ENCODE assay signal across 8 cellular contexts in the genomic region with DNA sequence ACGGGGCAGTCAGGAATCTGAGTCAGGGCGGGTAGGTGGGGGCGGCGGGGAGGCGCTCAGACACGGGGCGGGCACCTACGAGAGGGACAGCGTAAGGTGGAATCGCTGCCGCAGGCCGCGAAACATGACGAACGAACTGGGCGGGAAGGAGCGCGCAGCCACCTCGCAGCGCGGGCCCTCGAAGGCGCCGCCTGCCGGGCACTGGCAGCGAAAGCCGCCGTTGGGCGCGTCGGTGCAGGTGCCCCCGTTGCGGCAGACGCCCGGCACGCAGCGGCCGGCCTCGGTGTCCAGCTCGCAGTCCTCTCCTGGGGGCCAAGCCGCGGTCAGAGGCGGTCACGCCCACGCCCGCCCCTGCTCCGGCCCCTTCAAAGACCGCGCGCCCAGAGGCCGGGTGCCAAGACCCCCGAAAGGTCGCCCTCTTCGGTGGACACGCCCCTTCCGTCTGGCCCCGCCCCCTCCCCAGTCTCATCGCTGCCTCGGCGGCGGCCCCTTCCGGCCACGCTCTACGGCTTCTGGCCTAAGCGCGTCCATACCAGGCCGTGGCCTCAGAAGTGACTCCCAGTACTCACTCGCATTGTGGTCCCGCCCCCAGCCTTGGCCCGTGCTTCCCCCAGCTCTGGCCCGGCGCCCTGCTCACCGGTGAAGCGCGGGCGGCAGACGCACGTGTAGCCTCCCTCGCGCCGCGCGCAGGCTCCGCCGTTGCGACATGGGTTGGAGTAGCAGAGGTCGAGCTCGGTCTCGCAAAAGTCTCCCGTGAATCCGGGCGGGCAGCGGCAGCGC. TPM values are rescaled to one million over a fixed set of nuclear protein-coding genes. Genes with fewer than 3 reads are reported as not detected.
A peak's percentile ranks its signal among the peaks of the same experiment; 100 is the strongest.
DNase-seq lines count a peak whose midpoint lies in the region; ATAC-seq and TF ChIP-seq lines count a peak whose summit lies in the region.

No MANE protein-coding gene starts in this region.

- H3K9me3 Mint-ChIP-seq in WTC11 = peaks cover 6% of the 10 kb centered on the region; the same call in 1 of the 2 replicates
- H3K9me3 Mint-ChIP-seq in central memory CD8-positive, alpha-beta T cell = no peaks in the 10 kb centered on the region

- peaks cover 13% of the 10 kb centered on the region for H3K4me1 Mint-ChIP-seq in WTC11
- no peaks in the 10 kb centered on the region for H3K4me1 Mint-ChIP-seq in central memory CD8-positive, alpha-beta T cell

- peaks cover 4% of the 10 kb centered on the region; the same call in 1 of the 2 replicates for H3K27me3 Mint-ChIP-seq in WTC11 (ENCODE audit: low read depth)
- H3K27me3 Mint-ChIP-seq in central memory CD8-positive, alpha-beta T cell = no peaks in the 10 kb centered on the region

- peak; percentile 65 for ATAC-seq in GM18502 (IDR thresholded peaks at IDR 0.05; ENCODE audit: poor library complexity, unreplicated experiment)
- peak; percentile 57 for ATAC-seq in HG03280 (IDR thresholded peaks at IDR 0.05; ENCODE audit: unreplicated experiment)
- ATAC-seq in WTC11 = peak; percentile 90
- ATAC-seq in central memory CD8-positive, alpha-beta T cell (replicated peaks; ENCODE audit: extremely low read depth, poor library complexity, severe bottlenecking) = peak; percentile 80

- POLR2A ChIA-PET in WTC11 (lab: Charles Lee) = interaction anchor here (0.8 to 2.5 kb wide), 2 partner anchors 21 to 100 kb away, joined by 3 to 13 read pairs; partner anchors contain the start of genes PFKFB4 and SLC26A6

- peak; percentile 47 for TF ChIP-seq CTCF in WTC11 (IDR thresholded peaks at IDR 0.05)

- H3K4me3 Mint-ChIP-seq in WTC11 = peak overlapping the region; percentile 63
- peak overlapping the region; percentile 79 for H3K4me3 Mint-ChIP-seq in central memory CD8-positive, alpha-beta T cell

- H3K36me3 Mint-ChIP-seq in WTC11 = peaks cover 44% of the 10 kb centered on the region
- peaks cover 10% of the 10 kb centered on the region for H3K36me3 Mint-ChIP-seq in central memory CD8-positive, alpha-beta T cell (ENCODE audit: insufficient read depth)

- peak overlapping the region; percentile 78 for H3K27ac Mint-ChIP-seq in WTC11
- H3K27ac Mint-ChIP-seq in central memory CD8-positive, alpha-beta T cell (ENCODE audit: low read depth) = peak overlapping the region; percentile 69

- CTCF ChIA-PET in WTC11 (lab: Charles Lee) = interaction anchor here (0.6 to 4.6 kb wide), 13 partner anchors 9 to 351 kb away, joined by 3 to 46 read pairs (median 3); partner anchors contain the start of genes NCKIPSD, PFKFB4, SLC26A6 and UQCRC1

- DNase-seq in WTC11 (ENCODE audit: low spot score) (peak; percentile 91), kidney tubule cell (ENCODE audit: low spot score) (peak; percentile 90), COR-L47 (lab: John Stamatoyannopoulos, UW) (no peak), HuH-7 (ENCODE audit: low spot score) (no peak)
- DNase-seq in central memory CD8-positive, alpha-beta T cell (ENCODE audit: low spot score in 2 of 2) = peak; percentile 77 to 84
- DNase-seq in stimulated activated CD4-positive, alpha-beta T cell treated with anti-CD3 and anti-CD28 coated beads, Interleukin-1b, Interleukin-23, amount 100 ng/mL, for 48 hours = peak; percentile 88

TF ChIP-seq in WTC11, 78 proteins besides CTCF, POLR2A, EP300 and RAD21 (continues in another document):
- TF ChIP-seq CREM (CRISPR knock-in tag; IDR thresholded peaks at IDR 0.05) (0 out of 2 replicates have a peak, but pooled peaks have one; percentile 40), ZNF671 (CRISPR knock-in tag; IDR thresholded peaks at IDR 0.05) (no peak), GTF2I (CRISPR knock-in tag; conservative IDR thresholded peaks at IDR 0.05) (no peak), GRHL2 (CRISPR knock-in tag; IDR thresholded peaks at IDR 0.05; ENCODE audit: insufficient replicate concordance, severe bottlenecking) (no peak), TCF7 (CRISPR knock-in tag; IDR thresholded peaks at IDR 0.05; ENCODE audit: low read depth) (no peak), ZNF423 (CRISPR knock-in tag; IDR thresholded peaks at IDR 0.05) (no peak), HMGA2 (CRISPR knock-in tag; IDR thresholded peaks at IDR 0.05) (no peak), IRF1 (CRISPR knock-in tag; IDR thresholded peaks at IDR 0.05) (peak; percentile 60; the same call in 1 of the 2 replicates), JUN (CRISPR knock-in tag; IDR thresholded peaks at IDR 0.05) (peak; percentile 75; the same call in 1 of the 2 replicates), ZNF317 (CRISPR knock-in tag; IDR thresholded peaks at IDR 0.05; ENCODE audit: borderline replicate concordance, low read depth) (no peak), FOXP4 (CRISPR knock-in tag; IDR thresholded peaks at IDR 0.05) (peak; percentile 49), TEAD1 (CRISPR knock-in tag; IDR thresholded peaks at IDR 0.05) (peak; percentile 58; the same call in 1 of the 2 replicates), ZNF416 (CRISPR knock-in tag; IDR thresholded peaks at IDR 0.05) (peak; percentile 57; the same call in 1 of the 2 replicates), ESRRA (CRISPR knock-in tag; IDR thresholded peaks at IDR 0.05; ENCODE audit: borderline replicate concordance) (0 out of 2 replicates have a peak, but pooled peaks have one; percentile 74), EMX1 (CRISPR knock-in tag; IDR thresholded peaks at IDR 0.05) (no peak), SMAD4 (CRISPR knock-in tag; IDR thresholded peaks at IDR 0.05) (0 out of 2 replicates have a peak, but pooled peaks have one; percentile 37), ATF2 (CRISPR knock-in tag; IDR thresholded peaks at IDR 0.05; ENCODE audit: borderline replicate concordance, low read depth) (no peak), RELA (CRISPR knock-in tag; IDR thresholded peaks at IDR 0.05; ENCODE audit: borderline replicate concordance) (peak; percentile 94; the same call in 1 of the 2 replicates), TP53 (CRISPR knock-in tag; IDR thresholded peaks at IDR 0.05) (no peak), SOX15 (CRISPR knock-in tag; IDR thresholded peaks at IDR 0.05) (no peak)
- TF ChIP-seq, protein P1, sequence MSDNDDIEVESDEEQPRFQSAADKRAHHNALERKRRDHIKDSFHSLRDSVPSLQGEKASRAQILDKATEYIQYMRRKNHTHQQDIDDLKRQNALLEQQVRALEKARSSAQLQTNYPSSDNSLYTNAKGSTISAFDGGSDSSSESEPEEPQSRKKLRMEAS (CRISPR knock-in tag; IDR thresholded peaks at IDR 0.05) = peak; percentile 97

RNA-seq across cellular contexts. Expression of gene CELSR3, which starts 6.4 kb away (rescaled TPM):
- 27.9 to 35.7 TPM (median 32.7 TPM) in 3 replicates for total RNA-seq in WTC11 (2021)

RNA-seq across cellular contexts. Expression of gene SLC26A6, which starts 21.0 kb away (rescaled TPM):
- total RNA-seq in WTC11 (2021) = 57.2 to 58.9 TPM (median 57.8 TPM) in 3 replicates

RNA-seq across cellular contexts. Expression of gene NCKIPSD, which starts 29.5 kb away (rescaled TPM):
- 40.1 to 50.1 TPM (median 47.1 TPM) in 3 replicates for total RNA-seq in WTC11 (2021)

RNA-seq across cellular contexts. Expression of gene TMEM89, which starts 34.7 kb away (rescaled TPM):
- 0.53 to 0.66 TPM in 2 of 3 replicates, not detected in the other for total RNA-seq in WTC11 (2021)

RNA-seq across cellular contexts. Expression of gene UQCRC1, which starts 46.8 kb away (rescaled TPM):
- 313 to 326 TPM (median 323 TPM) in 3 replicates for total RNA-seq in WTC11 (2021)

Comparison
In these comparisons a context has a peak if more than half of its experiments do, and no peak if none do; other contexts are left out.
1. DNase-seq: peak in WTC11 (single experiment), central memory CD8-positive, alpha-beta T cell (2 of 2), kidney tubule cell (single experiment) and stimulated activated CD4-positive, alpha-beta T cell treated with anti-CD3 and anti-CD28 coated beads, Interleukin-1b, Interleukin-23, amount 100 ng/mL, for 48 hours (single experiment); none in COR-L47 (single experiment) and HuH-7 (single experiment).
2. Peak in every context shown above with its lines, with median percentiles within 50 percentile points of each other: ATAC-seq.